1 cellular context compared by ENCODE assay signal in genomic region chr5:158698768-158699167, GRCh38.
TF ChIP-seq lines count a peak whose summit lies in the region.

No MANE protein-coding gene starts in this region.

TF ChIP-seq in GM23338, 12 proteins besides CTCF, POLR2A, EP300 and RAD21:
- TF ChIP-seq ZNF462 (CRISPR knock-in tag; IDR thresholded peaks at IDR 0.05) (no peak), POLR2AphosphoS5 (IDR thresholded peaks at IDR 0.05; ENCODE audit: low read depth) (no peak), EZH2phosphoT487 (IDR thresholded peaks at IDR 0.05; ENCODE audit: unreplicated experiment) (no peak), STAT1 (IDR thresholded peaks at IDR 0.05; ENCODE audit: unreplicated experiment) (no peak), REST (IDR thresholded peaks at IDR 0.05; ENCODE audit: unreplicated experiment) (no peak), JUNB (IDR thresholded peaks at IDR 0.05; ENCODE audit: unreplicated experiment) (no peak), ZNF114 (CRISPR knock-in tag; IDR thresholded peaks at IDR 0.05) (no peak), ZNF331 (CRISPR knock-in tag; IDR thresholded peaks at IDR 0.05; ENCODE audit: low read depth) (no peak), ETS1 (IDR thresholded peaks at IDR 0.05) (no peak), NANOG (IDR thresholded peaks at IDR 0.05; ENCODE audit: borderline replicate concordance) (no peak), EZH2 (IDR thresholded peaks at IDR 0.05; ENCODE audit: low read depth, unreplicated experiment) (no peak), CREB1 (CRISPR knock-in tag; IDR thresholded peaks at IDR 0.05; ENCODE audit: low read depth) (no peak)
TF ChIP-seq in GM23338: peak in this region for 0.
